ENCODE assay signal across 18 cellular contexts in the genomic region with DNA sequence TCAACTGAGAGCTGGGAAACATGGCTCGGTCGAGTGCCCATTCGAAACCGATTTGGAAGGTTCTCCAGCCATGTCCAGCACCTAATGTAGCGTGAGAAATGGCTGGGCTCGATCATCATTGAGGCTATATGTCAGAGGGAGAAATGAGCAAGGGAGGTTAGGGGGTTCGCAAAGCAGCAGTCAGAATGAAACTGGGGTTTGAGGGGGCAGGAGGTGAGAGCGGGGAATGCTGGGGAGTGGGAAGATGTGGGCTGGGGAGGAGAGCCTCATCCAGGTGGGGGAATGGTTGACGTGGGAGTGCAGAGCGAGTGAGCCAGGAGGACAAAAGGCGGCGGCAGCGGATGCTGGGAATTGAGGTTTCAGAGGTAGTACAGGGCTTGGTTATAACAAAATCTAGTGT. TPM values are rescaled to one million over a fixed set of nuclear protein-coding genes. Genes with fewer than 3 reads are reported as not detected.
DNase-seq lines count a peak whose midpoint lies in the region; TF ChIP-seq lines count a peak whose summit lies in the region.
"Had no signal": no experiment of that assay in that cellular context is flagged by ENCODE, and none has a peak within 500 bp of the region (broad histone marks: within the 10 kb centered on the region; RNA-seq: fewer than 3 reads in every experiment).

No MANE protein-coding gene starts in this region.

- no peaks in the 10 kb centered on the region for H3K79me1 ChIP-seq in neuronal stem cell (ENCODE audit: low read depth, low read length)

- peaks cover 9% of the 10 kb centered on the region for H3K27me3 Mint-ChIP-seq in type B pancreatic cell

- DNase-seq in neuronal stem cell (ENCODE audit: low spot score): no peak
- DNase-seq in type B pancreatic cell (ENCODE audit: extremely low spot score, unreplicated experiment): no peak
- DNase-seq in DMS79 (lab: John Stamatoyannopoulos, UW): no peak
- no peak for DNase-seq in effector CD4-positive, alpha-beta T cell
- no peak for DNase-seq in SK-N-DZ (ENCODE audit: low spot score)
- DNase-seq: 8988T; Caco-2; CD4-positive, alpha-beta T cell; GDM1; GOT3; H7 had no signal

- TF ChIP-seq CTCF in C4-2B (conservative IDR thresholded peaks at IDR 0.05): no peak
- TF ChIP-seq CTCF in VCaP (conservative IDR thresholded peaks at IDR 0.05): no peak
- no peak for TF ChIP-seq CTCF in type B pancreatic cell (conservative IDR thresholded peaks at IDR 0.05)

- H3K27ac ChIP-seq in C4-2B (peak overlapping the region; percentile 3; the same call in 1 of the 2 replicates), VCaP (peak overlapping the region; percentile 97; the same call in 1 of the 2 replicates), neuronal stem cell (replicated peaks; ENCODE audit: low read length) (no peak overlapping the region)
- H3K27ac ChIP-seq: BLaER1 had no signal

- H3K36me3 ChIP-seq in neuronal stem cell (replicated peaks in 1 of 2; ENCODE audit: control insufficient read depth in 2 of 2, insufficient read depth in 2 of 2, low read length in 2 of 2): no peaks in the 10 kb centered on the region
- H3K36me3 ChIP-seq: BLaER1 had no signal

- peak overlapping the region; percentile 3 for H2BK12ac ChIP-seq in neuronal stem cell (ENCODE audit: low read length)

- H4K8ac ChIP-seq in neuronal stem cell (ENCODE audit: low read depth, low read length): no peak overlapping the region

- WGBS in neuronal stem cell (ENCODE audit: extremely low coverage in 2 of 2, insufficient read length in 2 of 2, insufficient replicate concordance in 1 of 2), 2 donors: no CpG with 5 or more reads among the region's 13 CpGs

- peaks cover 0 to 1% of the 10 kb centered on the region in 2 donors for H3K4me1 ChIP-seq in neuronal stem cell (ENCODE audit: control insufficient read depth in 2 of 2, insufficient read depth in 1 of 2, low read depth in 1 of 2, low read length in 2 of 2)

- no peak overlapping the region for H2BK120ac ChIP-seq in neuronal stem cell (ENCODE audit: low read depth, low read length)

- no peak overlapping the region for H3K4ac ChIP-seq in neuronal stem cell (ENCODE audit: low read length)

- no peak overlapping the region for H3K9ac ChIP-seq in neuronal stem cell (ENCODE audit: low read depth, low read length, poor library complexity)
- H3K9ac ChIP-seq: BLaER1 had no signal

- H3K4me1 Mint-ChIP-seq in type B pancreatic cell (ENCODE audit: unreplicated experiment): peaks cover 15% of the 10 kb centered on the region

- no peak overlapping the region for H3K4me3 ChIP-seq in neuronal stem cell (ENCODE audit: low read length in 2 of 2)
- H3K4me3 ChIP-seq: BLaER1 had no signal

- no peaks in the 10 kb centered on the region for H3K27me3 ChIP-seq in neuronal stem cell (ENCODE audit: control insufficient read depth in 3 of 3, insufficient read depth in 3 of 3, low read depth in 1 of 3, low read length in 3 of 3)
- H3K27me3 ChIP-seq: BLaER1 had no signal

- peak overlapping the region; percentile 18 for H3K27ac Mint-ChIP-seq in type B pancreatic cell
- H3K27ac Mint-ChIP-seq: CD4-positive, alpha-beta T cell; IgD-negative memory B cell had no signal

- H2BK15ac ChIP-seq in neuronal stem cell (ENCODE audit: low read length): no peak overlapping the region

- no peak overlapping the region for H3K23ac ChIP-seq in neuronal stem cell (ENCODE audit: low read depth, low read length, poor library complexity)

- no peak overlapping the region for H2BK5ac ChIP-seq in neuronal stem cell (ENCODE audit: low read length)

- H2AK5ac ChIP-seq in neuronal stem cell (ENCODE audit: low read depth, low read length): no peak overlapping the region

- H4K91ac ChIP-seq in neuronal stem cell (ENCODE audit: low read depth, low read length, poor library complexity): no peak overlapping the region

- H3K4me3 Mint-ChIP-seq in type B pancreatic cell: no peak overlapping the region
- H3K4me3 Mint-ChIP-seq: CD4-positive, alpha-beta T cell; IgD-negative memory B cell had no signal

- H3K14ac ChIP-seq in neuronal stem cell (ENCODE audit: low read length): no peak overlapping the region

- H3K4me2 ChIP-seq in neuronal stem cell (ENCODE audit: insufficient read depth, low read length, poor library complexity, severe bottlenecking): no peak overlapping the region
- H3K4me2 ChIP-seq: BLaER1 had no signal

- H2AFZ ChIP-seq in neuronal stem cell (ENCODE audit: low read length): no peak overlapping the region

- peaks cover 5% of the 10 kb centered on the region for H3K9me3 Mint-ChIP-seq in type B pancreatic cell
- H3K9me3 Mint-ChIP-seq: CD4-positive, alpha-beta T cell; IgD-negative memory B cell had no signal

- H3K18ac ChIP-seq in neuronal stem cell (ENCODE audit: low read length): no peak overlapping the region

- H3K9me3 ChIP-seq in neuronal stem cell (replicated peaks in 1 of 2; ENCODE audit: control insufficient read depth in 2 of 2, insufficient read depth in 1 of 2, low read depth in 1 of 2, low read length in 2 of 2): no peaks in the 10 kb centered on the region
- H3K9me3 ChIP-seq: BLaER1, Caco-2 had no signal

- H3K36me3 Mint-ChIP-seq in type B pancreatic cell: no peaks in the 10 kb centered on the region

RNA-seq across cellular contexts. Expression of a gene that starts 34.8 kb away (rescaled TPM):
- polyA plus RNA-seq in neuronal stem cell (2013, experiment 1 of 2): not detected
- polyA plus RNA-seq in neuronal stem cell (2013, experiment 2 of 2): not detected
- total RNA-seq in type B pancreatic cell (ENCODE audit: low replicate concordance): not detected in 2 replicates
- polyA plus RNA-seq in SK-N-DZ (2014; cell fraction: cytosol; rRNA removed): not detected in 2 replicates
- not detected in 2 replicates for polyA plus RNA-seq in SK-N-DZ (2014; cell fraction: nucleus; rRNA removed)
- total RNA-seq: A673; Caco-2; CD4-positive, alpha-beta T cell; Daoy; H7 had no signal
- polyA plus RNA-seq: AG04450, IgD-negative memory B cell had no signal

RNA-seq across cellular contexts. Expression of a gene that starts 44.5 kb away (rescaled TPM):
- 23.4 TPM for polyA plus RNA-seq in neuronal stem cell (2013, experiment 1 of 2)
- polyA plus RNA-seq in neuronal stem cell (2013, experiment 2 of 2): 21.8 TPM
- total RNA-seq in type B pancreatic cell (ENCODE audit: low replicate concordance): 17.9 and 23.9 TPM in 2 replicates
- 1.8 and 2.2 TPM in 2 replicates for polyA plus RNA-seq in SK-N-DZ (2014; cell fraction: cytosol; rRNA removed)
- polyA plus RNA-seq in SK-N-DZ (2014; cell fraction: nucleus; rRNA removed): 7.7 and 9.3 TPM in 2 replicates
